ENCODE assay signal across 19 cellular contexts in genomic region chr13:25324100-25324499, GRCh38.
"Had no signal": no experiment of that assay in that cellular context is flagged by ENCODE, and none has a peak within 500 bp of the region (broad histone marks: within the 10 kb centered on the region; RNA-seq: fewer than 3 reads in every experiment).

No MANE protein-coding gene starts in this region.

- H3K4me1 Mint-ChIP-seq: nephron had no signal

- H3K27ac Mint-ChIP-seq: activated T-helper 2 cell treated with anti-CD3 and anti-CD28 coated beads, Interferon-gamma antibody, Interleukin-2, Interleukin-4, amounts not matched to agents 10 μg/mL and 5 μg/mL and 100 μg/mL, durations not matched to agents 14 hours and 24 hours and 36 hours; nephron had no signal

- DNase-seq: activated CD8-positive, alpha-beta memory T cell treated with anti-CD3 and anti-CD28 coated beads, Interleukin-2, amount 50 U/mL, for 48 hours; activated naive CD4-positive, alpha-beta T cell treated with Interleukin-2 at 50 U/mL for 16 hours; amniotic stem cell; dorsolateral prefrontal cortex; foreskin fibroblast; hippocampal formation; midbrain; occipital lobe; stimulated activated CD4-positive, alpha-beta T cell treated with anti-CD3 and anti-CD28 coated beads, Interleukin-12 subunit alpha, Interleukin-12 subunit beta, amount 100 ng/mL, for 4 hours; stimulated activated CD4-positive, alpha-beta T cell treated with anti-CD3 and anti-CD28 coated beads, Interleukin-1b, Interleukin-23, amount 100 ng/mL, for 48 hours; stimulated activated CD8-positive, alpha-beta memory T cell treated with anti-CD3 and anti-CD28 coated beads, Interleukin-4, amount 100 ng/mL, for 48 hours; stimulated activated naive CD4-positive, alpha-beta T cell; upper lobe of right lung; WERI-Rb-1 had no signal

- H3K4me3 ChIP-seq: cardiac muscle cell, dorsolateral prefrontal cortex, lung, SJSA1, upper lobe of right lung had no signal

- H3K9me3 Mint-ChIP-seq: activated T-helper 2 cell treated with anti-CD3 and anti-CD28 coated beads, Interferon-gamma antibody, Interleukin-2, Interleukin-4, amounts not matched to agents 10 μg/mL and 5 μg/mL and 100 μg/mL, durations not matched to agents 14 hours and 24 hours and 36 hours; nephron had no signal

- ATAC-seq: upper lobe of right lung had no signal

- H3K4me3 Mint-ChIP-seq: nephron had no signal
